ENCODE assay signal across 8 cellular contexts in genomic region chr4:165872443-165873297, GRCh38. TPM values are rescaled to one million over a fixed set of nuclear protein-coding genes. Genes with fewer than 3 reads are reported as not detected.
DNase-seq lines count a peak whose midpoint lies in the region; ATAC-seq, FAIRE-seq and TF ChIP-seq lines count a peak whose summit lies in the region.

TSS of gene TLL1 (plus strand) at chr4:165873237. CDS start at chr4:165873905, 668 bp downstream.

- H3K4me1 ChIP-seq in breast epithelium (no peaks in the 10 kb centered on the region), HepG2 (ENCODE audit: insufficient read depth, low read length) (peaks cover 11% of the 10 kb centered on the region), tibial nerve (peaks cover 0 to 29% (median 6%) of the 10 kb centered on the region in 4 donors), OCI-LY7 (ENCODE audit: insufficient read depth, low read length, poor library complexity, severe bottlenecking) (no peaks in the 10 kb centered on the region)

- H3K9me3 ChIP-seq in breast epithelium, result no peaks in the 10 kb centered on the region
- H3K9me3 ChIP-seq in HepG2 (ENCODE audit: low read length), result no peaks in the 10 kb centered on the region
- H3K9me3 ChIP-seq in tibial nerve, result no peaks in the 10 kb centered on the region
- H3K9me3 ChIP-seq in OCI-LY7 (ENCODE audit: low read length), result no peaks in the 10 kb centered on the region

- H3K36me3 ChIP-seq in breast epithelium, result no peaks in the 10 kb centered on the region
- H3K36me3 ChIP-seq in HepG2 (replicated peaks in 1 of 2; ENCODE audit: control insufficient read depth in 1 of 2, insufficient read depth in 2 of 2, low read length in 2 of 2), result no peaks in the 10 kb centered on the region
- no peaks in the 10 kb centered on the region for H3K36me3 ChIP-seq in tibial nerve
- H3K36me3 ChIP-seq in OCI-LY7 (ENCODE audit: insufficient read depth, low read length), result no peaks in the 10 kb centered on the region

- H3K27me3 ChIP-seq in breast epithelium, result peaks cover 0 to 5% of the 10 kb centered on the region in 2 donors
- H3K27me3 ChIP-seq in HepG2 (ENCODE audit: control insufficient read depth in 1 of 2, insufficient read depth in 2 of 2, low read length in 2 of 2), result peaks cover 0 to 27% of the 10 kb centered on the region in 2 experiments; a peak in 3 of 5 replicates
- H3K27me3 ChIP-seq in tibial nerve, result peaks cover 0 to 8% of the 10 kb centered on the region in 2 donors

- FAIRE-seq in HepG2 (lab: Jason Lieb, UNC), result no peak

- POLR2A ChIA-PET in HepG2 (lab: Yijun Ruan, JAX), result no interaction called here
- POLR2A ChIA-PET in OCI-LY7 (lab: Charles Lee), result interaction anchor here (0.7 to 1.2 kb wide), 4 partner anchors 15 to 368 kb away, joined by 3 to 4 read pairs (median 4); no protein-coding TSS in a partner anchor

- no peak for TF ChIP-seq RAD21 in HepG2 (CRISPR knock-in tag; IDR thresholded peaks at IDR 0.05)

- intact Hi-C loops in breast epithelium (cut with DNase I; ENCODE audit: low total_unique reads) (no loop called here), HepG2 (cut with micrococcal nuclease; ENCODE audit: unreplicated experiment) (no loop called here), OCI-LY7 (cut with micrococcal nuclease; ENCODE audit: unreplicated experiment) (no loop called here)

- no peaks in the 10 kb centered on the region for H4K20me1 ChIP-seq in HepG2 (ENCODE audit: insufficient read depth, low read length)
- no peaks in the 10 kb centered on the region for H4K20me1 ChIP-seq in OCI-LY7 (ENCODE audit: insufficient read depth, low read length)

- 18% methylated on average over 25 of the region's 25 CpGs for WGBS in HepG2 (ENCODE audit: low lambda C conversion rate)
- WGBS in tibial nerve, 2 donors, result 11% methylated on average over 25 of the region's 25 CpGs

- H3K27ac ChIP-seq in 22Rv1 (peak within 1 kb of the TSS; percentile 69), breast epithelium (peak within 1 kb of the TSS; percentile 12 to 65), HepG2 (ENCODE audit: extremely low read length, insufficient read depth, low read length) (no peak within 1 kb of the TSS), tibial nerve (peak within 1 kb of the TSS in 1 of 4 donors; percentile 68), OCI-LY7 (ENCODE audit: low read depth, low read length, poor library complexity, severe bottlenecking) (no peak within 1 kb of the TSS)

- H3K4me3 ChIP-seq in breast epithelium (peak within 1 kb of the TSS; percentile 45 to 72 (median 55)), HepG2 (replicated peaks in 1 of 3; ENCODE audit: insufficient read depth in 1 of 3, low read depth in 2 of 3, low read length in 3 of 3) (peak within 1 kb of the TSS in 2 of 3 experiments; percentile 16 to 44; a peak in 4 of 6 replicates), tibial nerve (peak within 1 kb of the TSS; percentile 40 to 59 (median 46)), OCI-LY7 (ENCODE audit: low read depth, low read length, poor library complexity, severe bottlenecking) (no peak within 1 kb of the TSS)

- no peak within 1 kb of the TSS for H2AFZ ChIP-seq in HepG2 (ENCODE audit: low read length)
- H2AFZ ChIP-seq in OCI-LY7 (ENCODE audit: low read length), result no peak within 1 kb of the TSS

- TF ChIP-seq EP300 in HepG2 (IDR thresholded peaks at IDR 0.05; ENCODE audit: low read depth in 2 of 2, low read length in 2 of 2) (no peak), HepG2 (CRISPR knock-in tag; IDR thresholded peaks at IDR 0.05; ENCODE audit: borderline replicate concordance) (no peak), tibial nerve (IDR thresholded peaks at IDR 0.05) (no peak)

- H3K9me2 ChIP-seq in OCI-LY7 (ENCODE audit: insufficient read depth, low read length), result no peaks in the 10 kb centered on the region

- peak within 1 kb of the TSS; percentile 58 for H3K4me2 ChIP-seq in HepG2 (ENCODE audit: low read depth, low read length)
- H3K4me2 ChIP-seq in OCI-LY7 (ENCODE audit: low read length), result no peak within 1 kb of the TSS

- no peaks in the 10 kb centered on the region for H3K79me2 ChIP-seq in HepG2 (ENCODE audit: insufficient read depth, low read length)
- no peaks in the 10 kb centered on the region for H3K79me2 ChIP-seq in OCI-LY7 (ENCODE audit: insufficient read depth, low read depth, low read length)

- H3K9ac ChIP-seq in HepG2 (ENCODE audit: insufficient read depth, low read depth, low read length), result no peak within 1 kb of the TSS

- peak; percentile 26 for DNase-seq in HPDE6-E6E7 (ENCODE audit: extremely low spot score)
- DNase-seq in breast epithelium (ENCODE audit: low spot score in 2 of 2), result no peak
- no peak for DNase-seq in HepG2 (ENCODE audit: low spot score)
- no peak for DNase-seq in tibial nerve (ENCODE audit: low spot score in 2 of 2)
- no peak for DNase-seq in mucosa of gallbladder (ENCODE audit: low spot score)
- DNase-seq in OCI-LY7 (ENCODE audit: low spot score), result no peak

- ATAC-seq in HepG2 (no peak; the same call in 2 of the 3 replicates), GM21515 (IDR thresholded peaks at IDR 0.05; ENCODE audit: unreplicated experiment) (no peak)

- CTCF ChIA-PET in HepG2 (lab: Yijun Ruan, JAX; ENCODE audit: low intra/inter-chr PET ratio, low total read pairs), result no interaction called here
- CTCF ChIA-PET in OCI-LY7 (lab: Charles Lee; ENCODE audit: unreplicated experiment), result no interaction called here

- TF ChIP-seq CTCF in 22Rv1 (IDR thresholded peaks at IDR 0.05), result no peak
- TF ChIP-seq CTCF in breast epithelium (IDR thresholded peaks at IDR 0.05), result no peak
- TF ChIP-seq CTCF in HepG2 (CRISPR knock-in tag; IDR thresholded peaks at IDR 0.05), result no peak
- no peak for TF ChIP-seq CTCF in tibial nerve (IDR thresholded peaks at IDR 0.05)
- no peak for TF ChIP-seq CTCF in OCI-LY7 (conservative IDR thresholded peaks at IDR 0.05; ENCODE audit: low read length)

- TF ChIP-seq POLR2A in breast epithelium (IDR thresholded peaks at IDR 0.05), result no peak
- no peak for TF ChIP-seq POLR2A in HepG2 (IDR thresholded peaks at IDR 0.05; ENCODE audit: insufficient read depth in 1 of 2, low read depth in 2 of 2, low read length in 2 of 2)
- no peak for TF ChIP-seq POLR2A in tibial nerve (IDR thresholded peaks at IDR 0.05)

- in situ Hi-C loops in HepG2 (cut with HindIII; ENCODE audit: extremely low pct_ligation_motif_present, low pct_unique_long_range_greater_than_20kb), result no loop called here

- BruUV-seq in HepG2 (replicated peaks; lab: Mats Ljungman, UMichigan), result no TSS peak
- BruUV-seq in OCI-LY7 (replicated peaks; lab: Mats Ljungman, UMichigan), result no TSS peak

TF ChIP-seq in HepG2, 621 proteins besides CTCF, POLR2A, EP300 and RAD21:
- TF ChIP-seq ZZZ3 (CRISPR knock-in tag; IDR thresholded peaks at IDR 0.05; ENCODE audit: borderline replicate concordance) (no peak), RXRB (CRISPR knock-in tag; IDR thresholded peaks at IDR 0.05; ENCODE audit: borderline replicate concordance) (no peak), EZH2 (conservative IDR thresholded peaks at IDR 0.05; ENCODE audit: low read depth, low read length) (0 out of 2 replicates have a peak, but pooled peaks have one; percentile 79)

RNA-seq across cellular contexts. Expression of gene TLL1, which starts in this region (rescaled TPM):
- 10 to 100 TPM in 1 of 3 donors, 1 to 10 TPM in 2; 4.0 to 11.5 (median 4.3) TPM for total RNA-seq in breast epithelium
- not detected in 2 replicates for total RNA-seq in HepG2 (2016; rRNA removed; fragmentation: Illumina TruSeq; extraction: Trizol)
- not detected in 2 replicates for total RNA-seq in HepG2 (2016; cell fraction: cytosol; rRNA removed; fragmentation: Illumina TruSeq; extraction: Trizol; ENCODE audit: low read depth)
- total RNA-seq in HepG2 (2016; cell fraction: insoluble cytoplasmic fraction; rRNA removed; fragmentation: Illumina TruSeq; extraction: Trizol), result not detected in 2 replicates
- total RNA-seq in HepG2 (2016; cell fraction: membrane; rRNA removed; fragmentation: Illumina TruSeq; extraction: Trizol), result not detected in 2 replicates
- not detected in 2 replicates for total RNA-seq in HepG2 (2016; cell fraction: nucleus; rRNA removed; fragmentation: Illumina TruSeq; extraction: Trizol)
- polyA plus RNA-seq in HepG2 (2011; rRNA removed), result not detected in 2 replicates
- polyA plus RNA-seq in HepG2 (2011; cell fraction: cytosol; rRNA removed), result not detected in 2 replicates
- not detected in 2 replicates for polyA plus RNA-seq in HepG2 (2011; cell fraction: nucleus; rRNA removed)
- polyA plus RNA-seq in HepG2 (2012), result not detected in 2 replicates
- not detected in 2 replicates for polyA plus RNA-seq in HepG2 (2016; cell fraction: cytosol; fragmentation: Illumina TruSeq; extraction: Trizol; ENCODE audit: low read depth)
- not detected in 2 replicates for polyA plus RNA-seq in HepG2 (2016; cell fraction: insoluble cytoplasmic fraction; fragmentation: Illumina TruSeq; extraction: Trizol; ENCODE audit: low read depth)
- not detected in 2 replicates for polyA plus RNA-seq in HepG2 (2016; cell fraction: membrane; fragmentation: Illumina TruSeq; extraction: Trizol; ENCODE audit: low read depth)
- polyA plus RNA-seq in HepG2 (2016; cell fraction: nucleus; fragmentation: Illumina TruSeq; extraction: Trizol; ENCODE audit: insufficient read depth, low read depth), result not detected in 2 replicates
- polyA minus RNA-seq in HepG2 (2011; rRNA and poly(A)+ RNA removed; ENCODE audit: low replicate concordance), result 0.02 TPM in 1 of 2 replicates, not detected in the other
- polyA minus RNA-seq in HepG2 (2011; cell fraction: cytosol; rRNA and poly(A)+ RNA removed), result not detected in 2 replicates
- polyA minus RNA-seq in HepG2 (2011; cell fraction: nucleus; rRNA and poly(A)+ RNA removed), result not detected in 2 replicates
- 10 to 100 TPM in 1 of 4 donors, 1 to 10 TPM in 3; 4.2 to 20.4 (median 8.4) TPM for total RNA-seq in tibial nerve
- 1.2 TPM for total RNA-seq in mucosa of gallbladder
- 0.23 and 0.44 TPM in 2 replicates for total RNA-seq in OCI-LY7 (2014; rRNA removed; shearing (Covaris generic))
- total RNA-seq in OCI-LY7 (2022), result 2.9 and 3.9 TPM in 2 replicates

Comparison
In these comparisons a context has a peak if more than half of its experiments do, and no peak if none do; other contexts are left out.
1. H3K27ac ChIP-seq: peak in 22Rv1 (single experiment) and breast epithelium (2 of 2); none in HepG2 (single experiment) and OCI-LY7 (single experiment).